8 cellular contexts compared by ENCODE assay signal in genomic region chr12:131896811-131897270, GRCh38. TPM values are rescaled to one million over a fixed set of nuclear protein-coding genes. Genes with fewer than 3 reads are reported as not detected.
DNase-seq lines count a peak whose midpoint lies in the region; ATAC-seq, FAIRE-seq and TF ChIP-seq lines count a peak whose summit lies in the region.

No MANE protein-coding gene starts in this region.

- peaks cover 2% of the 10 kb centered on the region for H3K27me3 Mint-ChIP-seq in activated T-helper 1 cell treated with anti-CD3 and anti-CD28 coated beads, Interleukin-12 subunit alpha, Interleukin-12 subunit beta, Interleukin-2, Interleukin-4 antibody, amounts not matched to agents 30 ng/mL and 10 ng/mL and 1 ng/mL, durations not matched to agents 14 hours and 24 hours and 36 hours (ENCODE audit: insufficient read depth)

- H3K9me3 ChIP-seq in right atrium auricular region = no peaks in the 10 kb centered on the region
- no peaks in the 10 kb centered on the region for H3K9me3 ChIP-seq in skeletal muscle satellite cell (replicated peaks; ENCODE audit: low read length)

- FAIRE-seq in H54 (lab: Jason Lieb, UNC) = no peak
- no peak for FAIRE-seq in GM12892 (lab: Jason Lieb, UNC)

- H3K36me3 Mint-ChIP-seq in activated T-helper 1 cell treated with anti-CD3 and anti-CD28 coated beads, Interleukin-12 subunit alpha, Interleukin-12 subunit beta, Interleukin-2, Interleukin-4 antibody, amounts not matched to agents 30 ng/mL and 10 ng/mL and 1 ng/mL, durations not matched to agents 14 hours and 24 hours and 36 hours (ENCODE audit: low read depth) = no peaks in the 10 kb centered on the region

- H3K4me3 Mint-ChIP-seq in activated T-helper 1 cell treated with anti-CD3 and anti-CD28 coated beads, Interleukin-12 subunit alpha, Interleukin-12 subunit beta, Interleukin-2, Interleukin-4 antibody, amounts not matched to agents 30 ng/mL and 10 ng/mL and 1 ng/mL, durations not matched to agents 14 hours and 24 hours and 36 hours = peak overlapping the region; percentile 64

- DNase-seq in H54 (ENCODE audit: insufficient read length, low spot score) (peak; percentile 99), right atrium auricular region (ENCODE audit: low spot score) (peak; percentile 93), DMS 273 (lab: John Stamatoyannopoulos, UW; ENCODE audit: unreplicated experiment) (no peak), GM12892 (ENCODE audit: insufficient read length) (no peak), G401 (ENCODE audit: low spot score) (no peak)
- no peak for DNase-seq in activated T-helper 1 cell treated with anti-CD3 and anti-CD28 coated beads, Interleukin-12 subunit alpha, Interleukin-12 subunit beta, Interleukin-2, Interleukin-4 antibody, amounts not matched to agents 30 ng/mL and 10 ng/mL and 1 ng/mL, durations not matched to agents 14 hours and 24 hours and 36 hours (ENCODE audit: low spot score)

- H3K36me3 ChIP-seq in right atrium auricular region (peaks cover 9% of the 10 kb centered on the region), skeletal muscle satellite cell (ENCODE audit: insufficient read depth, low read length) (no peaks in the 10 kb centered on the region)

- peaks cover 0 to 42% of the 10 kb centered on the region in 2 donors for H3K4me1 ChIP-seq in right atrium auricular region
- H3K4me1 ChIP-seq in skeletal muscle satellite cell (ENCODE audit: control insufficient read depth, insufficient read depth, low read length) = peaks cover 20% of the 10 kb centered on the region

- no peak for TF ChIP-seq CTCF in right atrium auricular region (IDR thresholded peaks at IDR 0.05)

- peak overlapping the region; percentile 82 for H3K9ac ChIP-seq in skeletal muscle satellite cell (ENCODE audit: low read depth, low read length)

- no peak overlapping the region for H3K27ac Mint-ChIP-seq in activated T-helper 1 cell treated with anti-CD3 and anti-CD28 coated beads, Interleukin-12 subunit alpha, Interleukin-12 subunit beta, Interleukin-2, Interleukin-4 antibody, amounts not matched to agents 30 ng/mL and 10 ng/mL and 1 ng/mL, durations not matched to agents 14 hours and 24 hours and 36 hours

- intact Hi-C loops in activated T-helper 1 cell treated with anti-CD3 and anti-CD28 coated beads, Interleukin-12 subunit alpha, Interleukin-12 subunit beta, Interleukin-2, Interleukin-4 antibody, amounts not matched to agents 30 ng/mL and 10 ng/mL and 1 ng/mL, durations not matched to agents 14 hours and 24 hours and 36 hours (cut with micrococcal nuclease) = loop anchor here (1.0 to 10.0 kb wide), 5 partner anchors 32 to 1022 kb away; partner anchors contain the start of genes PUS1, RAN and SFSWAP

- peak overlapping the region; percentile 99 for H3K27ac ChIP-seq in right atrium auricular region

- H3K4me1 Mint-ChIP-seq in activated T-helper 1 cell treated with anti-CD3 and anti-CD28 coated beads, Interleukin-12 subunit alpha, Interleukin-12 subunit beta, Interleukin-2, Interleukin-4 antibody, amounts not matched to agents 30 ng/mL and 10 ng/mL and 1 ng/mL, durations not matched to agents 14 hours and 24 hours and 36 hours (ENCODE audit: low read depth) = no peaks in the 10 kb centered on the region

- ATAC-seq in GM19324 (IDR thresholded peaks at IDR 0.05; ENCODE audit: low FRiP score, unreplicated experiment) = no peak

- H3K4me3 ChIP-seq in right atrium auricular region = peak overlapping the region in 1 of 2 donors; percentile 82
- H3K4me3 ChIP-seq in skeletal muscle satellite cell (ENCODE audit: low read length) = peak overlapping the region; percentile 74

- H3K9me3 Mint-ChIP-seq in activated T-helper 1 cell treated with anti-CD3 and anti-CD28 coated beads, Interleukin-12 subunit alpha, Interleukin-12 subunit beta, Interleukin-2, Interleukin-4 antibody, amounts not matched to agents 30 ng/mL and 10 ng/mL and 1 ng/mL, durations not matched to agents 14 hours and 24 hours and 36 hours = no peaks in the 10 kb centered on the region

- H3K4me2 ChIP-seq in skeletal muscle satellite cell (ENCODE audit: low read length) = peak overlapping the region; percentile 97

- no peak for TF ChIP-seq POLR2A in H54 (IDR thresholded peaks at IDR 0.05; ENCODE audit: low read depth, low read length)
- no peak for TF ChIP-seq POLR2A in GM12892 (IDR thresholded peaks at IDR 0.05; ENCODE audit: low read depth, low read length)

- H3K27me3 ChIP-seq in right atrium auricular region (no peaks in the 10 kb centered on the region), skeletal muscle satellite cell (ENCODE audit: control insufficient read depth, insufficient read depth, low read length) (no peaks in the 10 kb centered on the region)

- in situ Hi-C loops in G401 (cut with HindIII; ENCODE audit: low sequenced_read_pairs) = no loop called here

RNA-seq across cellular contexts. Expression of gene ULK1, which starts 2.4 kb away (rescaled TPM):
- total RNA-seq in activated T-helper 1 cell treated with anti-CD3 and anti-CD28 coated beads, Interleukin-12 subunit alpha, Interleukin-12 subunit beta, Interleukin-2, Interleukin-4 antibody, amounts not matched to agents 30 ng/mL and 10 ng/mL and 1 ng/mL, durations not matched to agents 14 hours and 24 hours and 36 hours = 28.4 TPM in 2 replicates
- total RNA-seq in right atrium auricular region = 10 to 100 TPM; 16.2 to 23.4 TPM
- 4.6 and 4.8 TPM in 2 replicates for total RNA-seq in skeletal muscle satellite cell (2012; rRNA removed)
- polyA plus RNA-seq in GM12892 (2012; ENCODE audit: missing spikeins) = 4.1 TPM
- 2.3 and 11.1 TPM in 2 replicates for total RNA-seq in G401 (2014; rRNA removed; shearing (Covaris generic))

RNA-seq across cellular contexts. Expression of gene PUS1, which starts 32.2 kb away (rescaled TPM):
- total RNA-seq in activated T-helper 1 cell treated with anti-CD3 and anti-CD28 coated beads, Interleukin-12 subunit alpha, Interleukin-12 subunit beta, Interleukin-2, Interleukin-4 antibody, amounts not matched to agents 30 ng/mL and 10 ng/mL and 1 ng/mL, durations not matched to agents 14 hours and 24 hours and 36 hours = 92.1 and 100.0 TPM in 2 replicates
- 10 to 100 TPM in 1 of 2 donors, 1 to 10 TPM in 1; 5.0 to 10.3 TPM for total RNA-seq in right atrium auricular region
- 15.9 and 21.3 TPM in 2 replicates for total RNA-seq in skeletal muscle satellite cell (2012; rRNA removed)
- 16.1 TPM for polyA plus RNA-seq in GM12892 (2012; ENCODE audit: missing spikeins)
- total RNA-seq in G401 (2014; rRNA removed; shearing (Covaris generic)) = 44.6 and 61.3 TPM in 2 replicates

RNA-seq across cellular contexts. Expression of gene EP400, which starts 52.9 kb away (rescaled TPM):
- 66.6 TPM in 2 replicates for total RNA-seq in activated T-helper 1 cell treated with anti-CD3 and anti-CD28 coated beads, Interleukin-12 subunit alpha, Interleukin-12 subunit beta, Interleukin-2, Interleukin-4 antibody, amounts not matched to agents 30 ng/mL and 10 ng/mL and 1 ng/mL, durations not matched to agents 14 hours and 24 hours and 36 hours
- 10 to 100 TPM; 10.5 to 15.5 TPM for total RNA-seq in right atrium auricular region
- total RNA-seq in skeletal muscle satellite cell (2012; rRNA removed) = 12.4 and 13.3 TPM in 2 replicates
- 13.5 TPM for polyA plus RNA-seq in GM12892 (2012; ENCODE audit: missing spikeins)
- 5.2 and 5.5 TPM in 2 replicates for total RNA-seq in G401 (2014; rRNA removed; shearing (Covaris generic))

Comparison
In these comparisons a context has a peak if more than half of its experiments do, and no peak if none do; other contexts are left out.
1. DNase-seq: peak in H54 (single experiment) and right atrium auricular region (single experiment); none in activated T-helper 1 cell treated with anti-CD3 and anti-CD28 coated beads, Interleukin-12 subunit alpha, Interleukin-12 subunit beta, Interleukin-2, Interleukin-4 antibody, amounts not matched to agents 30 ng/mL and 10 ng/mL and 1 ng/mL, durations not matched to agents 14 hours and 24 hours and 36 hours (single experiment), DMS 273 (single experiment), GM12892 (single experiment) and G401 (single experiment).